14 cellular contexts compared by ENCODE assay signal in the genomic region with DNA sequence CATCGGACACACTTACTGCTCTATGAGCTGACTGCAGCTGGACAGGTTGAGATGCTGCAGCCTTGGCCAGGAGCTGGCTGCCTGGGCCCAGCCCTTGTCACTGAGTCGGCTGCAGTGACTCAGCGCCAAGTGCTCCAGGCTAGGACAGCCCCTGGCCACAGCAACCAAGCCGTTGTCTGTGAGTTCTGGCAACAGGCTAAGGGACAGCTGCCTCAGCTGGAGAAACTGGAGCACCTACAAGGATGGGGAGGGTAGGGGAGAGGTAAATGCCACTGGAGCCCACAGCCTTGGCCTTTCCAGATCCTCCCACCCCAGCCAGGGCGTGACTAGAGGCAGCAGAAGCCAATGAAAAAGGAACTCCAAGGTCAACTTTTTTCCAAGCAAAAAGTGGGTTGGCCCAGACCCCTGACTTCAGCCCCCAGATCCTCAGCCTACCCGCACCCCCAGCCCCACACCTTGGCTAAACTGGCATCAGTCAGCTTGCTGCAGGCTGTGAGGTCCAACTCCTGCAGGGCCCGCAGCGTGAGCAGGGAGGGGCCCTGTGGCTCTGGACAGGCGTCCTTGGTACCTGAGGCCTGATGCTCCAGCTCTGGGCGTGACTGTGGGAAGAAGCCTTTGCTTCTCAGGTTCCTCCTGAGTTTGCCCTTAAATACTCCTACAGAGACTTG. TPM values are rescaled to one million over a fixed set of nuclear protein-coding genes. Genes with fewer than 3 reads are reported as not detected.
DNase-seq lines count a peak whose midpoint lies in the region; ATAC-seq, FAIRE-seq and TF ChIP-seq lines count a peak whose summit lies in the region.
"Had no signal": no experiment of that assay in that cellular context is flagged by ENCODE, and none has a peak within 500 bp of the region (broad histone marks: within the 10 kb centered on the region; RNA-seq: fewer than 3 reads in every experiment).

No MANE protein-coding gene starts in this region.

- H3K9me3 Mint-ChIP-seq in stimulated activated effector memory CD8-positive, alpha-beta T cell treated with anti-CD3 and anti-CD28 coated beads, Interleukin-12 subunit alpha, Interleukin-12 subunit beta, amount 100 ng/mL, for 72 hours, result no peaks in the 10 kb centered on the region
- H3K9me3 Mint-ChIP-seq in natural killer cell, result no peaks in the 10 kb centered on the region
- H3K9me3 Mint-ChIP-seq: activated CD4-positive, alpha-beta T cell treated with anti-CD3 and anti-CD28 coated beads, Interleukin-2, amount 10 ng/mL, durations not matched to agents 24 days and 14 days; nephron; type B pancreatic cell had no signal

- peaks cover 27% of the 10 kb centered on the region for H3K36me3 Mint-ChIP-seq in stimulated activated effector memory CD8-positive, alpha-beta T cell treated with anti-CD3 and anti-CD28 coated beads, Interleukin-12 subunit alpha, Interleukin-12 subunit beta, amount 100 ng/mL, for 72 hours
- H3K36me3 Mint-ChIP-seq in natural killer cell, result no peaks in the 10 kb centered on the region
- H3K36me3 Mint-ChIP-seq: type B pancreatic cell had no signal

- H3K4me1 Mint-ChIP-seq in stimulated activated effector memory CD8-positive, alpha-beta T cell treated with anti-CD3 and anti-CD28 coated beads, Interleukin-12 subunit alpha, Interleukin-12 subunit beta, amount 100 ng/mL, for 72 hours, result peaks cover 13% of the 10 kb centered on the region
- peaks cover 4 to 15% of the 10 kb centered on the region in 2 donors for H3K4me1 Mint-ChIP-seq in natural killer cell
- H3K4me1 Mint-ChIP-seq: activated CD4-positive, alpha-beta T cell treated with anti-CD3 and anti-CD28 coated beads, Interleukin-2, amount 10 ng/mL, durations not matched to agents 24 days and 14 days; nephron had no signal

- peak in 2 of 3 donors; percentile 35 to 48 for DNase-seq in right cardiac atrium
- no peak for DNase-seq in heart right ventricle
- DNase-seq in RCC 7860 (ENCODE audit: low spot score), result peak; percentile 68
- DNase-seq in fibroblast of gingiva (ENCODE audit: low read depth), result peak; percentile 28
- DNase-seq in stimulated activated effector memory CD8-positive, alpha-beta T cell treated with anti-CD3 and anti-CD28 coated beads, Interleukin-12 subunit alpha, Interleukin-12 subunit beta, amount 100 ng/mL, for 72 hours (ENCODE audit: low spot score in 2 of 2), result no peak
- DNase-seq in NCI-H187 treated with DMSO at 0.1 percent for 48 hours (lab: John Stamatoyannopoulos, UW), result no peak
- DNase-seq in natural killer cell, result no peak
- DNase-seq in left lobe of liver (ENCODE audit: low spot score), result no peak
- DNase-seq: activated CD4-positive, alpha-beta T cell treated with anti-CD3 and anti-CD28 coated beads, Interleukin-2, amount 10 ng/mL, durations not matched to agents 24 days and 14 days; NCI-H1436; NCI-H748 treated with DMSO at 0.1 percent for 48 hours had no signal

- H3K27ac ChIP-seq in right cardiac atrium (ENCODE audit: low read length), result no peak overlapping the region
- no peak overlapping the region for H3K27ac ChIP-seq in heart right ventricle

- ATAC-seq in right cardiac atrium (peak in 1 of 2 donors; percentile 2), heart right ventricle (no peak), natural killer cell (no peak), left lobe of liver (no peak)
- ATAC-seq in stimulated activated effector memory CD8-positive, alpha-beta T cell treated with anti-CD3 and anti-CD28 coated beads, Interleukin-12 subunit alpha, Interleukin-12 subunit beta, amount 100 ng/mL, for 72 hours, result no peak

- FAIRE-seq in RCC 7860 (lab: Jason Lieb, UNC), result no peak
- FAIRE-seq: G401.6 had no signal

- TF ChIP-seq CTCF in heart right ventricle (IDR thresholded peaks at IDR 0.05), result no peak
- TF ChIP-seq CTCF in natural killer cell (IDR thresholded peaks at IDR 0.05), result no peak

- H3K4me3 ChIP-seq in right cardiac atrium (ENCODE audit: low read length) (no peak overlapping the region), heart right ventricle (no peak overlapping the region)

- no peaks in the 10 kb centered on the region for H3K9me3 ChIP-seq in right cardiac atrium (ENCODE audit: control insufficient read depth, low read length)
- no peaks in the 10 kb centered on the region for H3K9me3 ChIP-seq in heart right ventricle

- H3K27me3 ChIP-seq in right cardiac atrium (ENCODE audit: control insufficient read depth, insufficient read depth) (no peaks in the 10 kb centered on the region), heart right ventricle (no peaks in the 10 kb centered on the region)

- intact Hi-C loops in right cardiac atrium (cut with DNase I), result no loop called here
- intact Hi-C loops in heart right ventricle (cut with DNase I), result no loop called here
- intact Hi-C loops in natural killer cell (cut with micrococcal nuclease), result no loop called here

- H3K27ac Mint-ChIP-seq in stimulated activated effector memory CD8-positive, alpha-beta T cell treated with anti-CD3 and anti-CD28 coated beads, Interleukin-12 subunit alpha, Interleukin-12 subunit beta, amount 100 ng/mL, for 72 hours, result peak overlapping the region; percentile 60
- H3K27ac Mint-ChIP-seq in natural killer cell, result no peak overlapping the region
- H3K27ac Mint-ChIP-seq: activated CD4-positive, alpha-beta T cell treated with anti-CD3 and anti-CD28 coated beads, Interleukin-2, amount 10 ng/mL, durations not matched to agents 24 days and 14 days; nephron; type B pancreatic cell had no signal

- no peak overlapping the region for H3K4me3 Mint-ChIP-seq in stimulated activated effector memory CD8-positive, alpha-beta T cell treated with anti-CD3 and anti-CD28 coated beads, Interleukin-12 subunit alpha, Interleukin-12 subunit beta, amount 100 ng/mL, for 72 hours
- no peak overlapping the region for H3K4me3 Mint-ChIP-seq in natural killer cell
- H3K4me3 Mint-ChIP-seq: activated CD4-positive, alpha-beta T cell treated with anti-CD3 and anti-CD28 coated beads, Interleukin-2, amount 10 ng/mL, durations not matched to agents 24 days and 14 days; nephron; type B pancreatic cell had no signal

- H3K4me1 ChIP-seq in right cardiac atrium (ENCODE audit: control insufficient read depth, insufficient read depth, low read length) (no peaks in the 10 kb centered on the region), heart right ventricle (peaks cover 0 to 3% (median 1%) of the 10 kb centered on the region in 9 donors)

- no peaks in the 10 kb centered on the region for H3K27me3 Mint-ChIP-seq in natural killer cell (ENCODE audit: low read depth in 2 of 2)
- H3K27me3 Mint-ChIP-seq: activated CD4-positive, alpha-beta T cell treated with anti-CD3 and anti-CD28 coated beads, Interleukin-2, amount 10 ng/mL, durations not matched to agents 24 days and 14 days; type B pancreatic cell had no signal

- H3K36me3 ChIP-seq in heart right ventricle, result peaks cover 0 to 45% (median 0%) of the 10 kb centered on the region in 9 donors

- 83% methylated on average over 10 of the region's 10 CpGs for WGBS in right cardiac atrium
- WGBS in heart right ventricle, 2 donors, result 89% methylated on average over 10 of the region's 10 CpGs

RNA-seq across cellular contexts. Expression of a gene that starts 9.1 kb away (rescaled TPM):
- total RNA-seq in right cardiac atrium (under 1 TPM; 0.51 to 0.85 (median 0.76) TPM), heart right ventricle (1 to 10 TPM in 1 of 10 donors, under 1 TPM in 9; 0.19 to 1.1 (median 0.42) TPM), natural killer cell (1 to 10 TPM; 1.9 to 3.3 (median 2.3) TPM), left lobe of liver (5.2 TPM)
- polyA plus RNA-seq in right cardiac atrium (0.72 TPM), heart right ventricle (1 to 10 TPM; 1.3 to 1.9 TPM)

RNA-seq across cellular contexts. Expression of a gene that starts 16.0 kb away (rescaled TPM):
- total RNA-seq in right cardiac atrium (10 to 100 TPM; 36.4 to 42.5 (median 40.5) TPM), heart right ventricle (10 to 100 TPM; 21.9 to 45.6 (median 28.6) TPM), natural killer cell (10 to 100 TPM; 57.6 to 91.7 (median 74.5) TPM), left lobe of liver (19.0 TPM)
- polyA plus RNA-seq in right cardiac atrium (33.9 TPM), heart right ventricle (10 to 100 TPM; 33.4 to 38.4 TPM)

RNA-seq across cellular contexts. Expression of a gene that starts 18.1 kb away (rescaled TPM):
- total RNA-seq in right cardiac atrium, result 1 to 10 TPM; 1.3 to 3.0 (median 2.2) TPM
- polyA plus RNA-seq in right cardiac atrium, result 3.2 TPM
- 1 to 10 TPM; 1.8 to 4.8 (median 3.0) TPM for total RNA-seq in heart right ventricle
- 1 to 10 TPM; 7.7 to 8.8 TPM for polyA plus RNA-seq in heart right ventricle
- total RNA-seq in natural killer cell, result not detected
- 1.8 TPM for total RNA-seq in left lobe of liver

RNA-seq across cellular contexts. Expression of a gene that starts 18.9 kb away (rescaled TPM):
- total RNA-seq in right cardiac atrium (10 to 100 TPM; 15.4 to 26.2 (median 17.0) TPM), heart right ventricle (10 to 100 TPM in 6 of 10 donors, 1 to 10 TPM in 4; 7.6 to 22.1 (median 11.7) TPM), natural killer cell (10 to 100 TPM; 34.5 to 39.2 (median 36.7) TPM), left lobe of liver (44.9 TPM)
- polyA plus RNA-seq in right cardiac atrium (43.5 TPM), heart right ventricle (10 to 100 TPM; 74.7 to 92.0 TPM)

RNA-seq across cellular contexts. Expression of a gene that starts 24.2 kb away (rescaled TPM):
- total RNA-seq in right cardiac atrium (10 to 100 TPM; 16.2 to 22.9 (median 17.2) TPM), heart right ventricle (10 to 100 TPM in 9 of 10 donors, 1 to 10 TPM in 1; 8.0 to 15.2 (median 12.1) TPM), natural killer cell (10 to 100 TPM in 2 of 3 donors, 1 to 10 TPM in 1; 7.2 to 12.6 (median 10.9) TPM), left lobe of liver (14.9 TPM)
- polyA plus RNA-seq in right cardiac atrium (14.8 TPM), heart right ventricle (10 to 100 TPM; 13.0 to 30.9 TPM)

Comparison
In these comparisons a context has a peak if more than half of its experiments do, and no peak if none do; other contexts are left out.
1. DNase-seq: peak in right cardiac atrium (2 of 3), RCC 7860 (single experiment) and fibroblast of gingiva (single experiment); none in heart right ventricle (0 of 2), stimulated activated effector memory CD8-positive, alpha-beta T cell treated with anti-CD3 and anti-CD28 coated beads, Interleukin-12 subunit alpha, Interleukin-12 subunit beta, amount 100 ng/mL, for 72 hours (0 of 2), NCI-H187 treated with DMSO at 0.1 percent for 48 hours (single experiment), natural killer cell (single experiment) and left lobe of liver (single experiment).